In the genomic region with DNA sequence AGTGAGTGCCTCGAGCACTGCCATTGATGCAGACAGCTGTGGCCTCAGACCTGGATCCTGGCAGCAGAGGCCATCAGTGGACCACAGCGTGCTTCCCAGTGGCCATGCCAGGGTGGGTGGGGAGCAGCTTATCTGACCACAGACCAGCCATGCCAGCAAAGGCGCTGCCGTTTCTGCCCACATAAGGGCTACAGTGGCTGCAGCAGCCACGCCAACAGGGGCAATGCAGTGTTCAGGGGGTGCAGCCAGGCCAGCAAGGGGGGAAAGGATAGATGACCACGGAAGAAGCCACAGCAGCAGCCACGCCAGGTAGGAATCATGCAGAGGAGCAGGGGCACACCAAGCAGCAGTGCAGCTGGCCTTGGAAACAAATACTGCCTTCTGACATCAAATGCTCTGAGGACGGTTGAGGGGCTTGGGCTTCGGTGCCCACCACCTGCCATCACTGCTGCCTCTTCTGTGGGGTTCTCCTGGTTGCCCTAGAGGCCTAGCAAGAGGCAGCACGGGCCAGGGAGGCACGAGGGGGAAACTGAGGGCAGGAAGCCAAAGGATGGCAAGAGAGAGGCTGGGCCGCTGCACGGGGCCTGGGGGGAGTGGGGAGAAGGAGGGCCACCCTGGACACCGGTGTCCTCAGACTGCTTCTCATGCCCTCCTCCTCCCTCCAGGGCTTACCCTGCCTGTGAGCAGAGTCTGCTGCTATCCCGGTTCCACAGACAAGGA, we compare ENCODE assay signal across 23 cellular contexts.
DNase-seq lines count a peak whose midpoint lies in the region; ATAC-seq and TF ChIP-seq lines count a peak whose summit lies in the region.
"Had no signal": no experiment of that assay in that cellular context is flagged by ENCODE, and none has a peak within 500 bp of the region (broad histone marks: within the 10 kb centered on the region; RNA-seq: fewer than 3 reads in every experiment).

No MANE protein-coding gene starts in this region.

- no peak overlapping the region for H3K4me2 ChIP-seq in GM23338
- H3K4me2 ChIP-seq: hepatocyte had no signal

- no peaks in the 10 kb centered on the region for H4K20me1 ChIP-seq in GM23338 (replicated peaks; ENCODE audit: insufficient read depth)

- no peaks in the 10 kb centered on the region for H3K9me2 ChIP-seq in GM23338 (ENCODE audit: insufficient read depth)

- H3K36me3 ChIP-seq in GM23338 (ENCODE audit: insufficient read depth): no peaks in the 10 kb centered on the region
- H3K36me3 ChIP-seq: stomach, upper lobe of right lung had no signal

- H3K79me2 ChIP-seq in GM23338 (replicated peaks; ENCODE audit: insufficient read depth): no peaks in the 10 kb centered on the region
- H3K79me2 ChIP-seq: hepatocyte had no signal

- no peak for ATAC-seq in natural killer cell treated with Interleukin-12 subunit alpha and Interleukin-12 subunit beta and Interleukin-15 and Interleukin-18, amount 100 ng/mL, for 72 hours
- ATAC-seq in HG03196 (IDR thresholded peaks at IDR 0.05; ENCODE audit: unreplicated experiment) (no peak), GM23338 (no peak)
- ATAC-seq: upper lobe of right lung had no signal

- H3K36me3 Mint-ChIP-seq in T-helper 1 cell treated with Interleukin-12 subunit alpha and Interleukin-12 subunit beta and Interleukin-4 antibody, amounts not matched to agents 30 μg/mL and 1 μg/mL, for 36 hours (ENCODE audit: low read depth): no peaks in the 10 kb centered on the region
- H3K36me3 Mint-ChIP-seq in IgD-negative memory B cell (no peaks in the 10 kb centered on the region), GM23338 (ENCODE audit: low read depth) (peaks cover 3% of the 10 kb centered on the region; the same call in 2 of the 3 replicates)
- peaks cover 4% of the 10 kb centered on the region for H3K36me3 Mint-ChIP-seq in activated naive CD8-positive, alpha-beta T cell treated with anti-CD3 and anti-CD28 coated beads for 36 hours
- no peaks in the 10 kb centered on the region for H3K36me3 Mint-ChIP-seq in natural killer cell treated with Interleukin-12 subunit alpha and Interleukin-12 subunit beta and Interleukin-15 and Interleukin-18, amount 100 ng/mL, for 72 hours

- no peaks in the 10 kb centered on the region for H3F3A ChIP-seq in GM23338 (replicated peaks; ENCODE audit: low read depth)

- peaks cover 10% of the 10 kb centered on the region for H3K4me1 ChIP-seq in GM23338 (ENCODE audit: insufficient read depth)

- no peaks in the 10 kb centered on the region for H3K9me3 Mint-ChIP-seq in T-helper 1 cell treated with Interleukin-12 subunit alpha and Interleukin-12 subunit beta and Interleukin-4 antibody, amounts not matched to agents 30 μg/mL and 1 μg/mL, for 36 hours
- H3K9me3 Mint-ChIP-seq in IgD-negative memory B cell: no peaks in the 10 kb centered on the region
- peaks cover 6% of the 10 kb centered on the region for H3K9me3 Mint-ChIP-seq in activated naive CD8-positive, alpha-beta T cell treated with anti-CD3 and anti-CD28 coated beads for 36 hours
- H3K9me3 Mint-ChIP-seq in natural killer cell treated with Interleukin-12 subunit alpha and Interleukin-12 subunit beta and Interleukin-15 and Interleukin-18, amount 100 ng/mL, for 72 hours: no peaks in the 10 kb centered on the region
- H3K9me3 Mint-ChIP-seq in GM23338: no peaks in the 10 kb centered on the region; the same call in 1 of the 3 replicates
- H3K9me3 Mint-ChIP-seq: endodermal cell had no signal

- no peaks in the 10 kb centered on the region for H3K27me3 Mint-ChIP-seq in T-helper 1 cell treated with Interleukin-12 subunit alpha and Interleukin-12 subunit beta and Interleukin-4 antibody, amounts not matched to agents 30 μg/mL and 1 μg/mL, for 36 hours (ENCODE audit: low read depth)
- H3K27me3 Mint-ChIP-seq in IgD-negative memory B cell (no peaks in the 10 kb centered on the region), GM23338 (ENCODE audit: insufficient read depth, low read depth, poor library complexity) (peaks cover 8% of the 10 kb centered on the region)
- no peaks in the 10 kb centered on the region for H3K27me3 Mint-ChIP-seq in activated naive CD8-positive, alpha-beta T cell treated with anti-CD3 and anti-CD28 coated beads for 36 hours
- no peaks in the 10 kb centered on the region for H3K27me3 Mint-ChIP-seq in natural killer cell treated with Interleukin-12 subunit alpha and Interleukin-12 subunit beta and Interleukin-15 and Interleukin-18, amount 100 ng/mL, for 72 hours

- H3K4me3 Mint-ChIP-seq in T-helper 1 cell treated with Interleukin-12 subunit alpha and Interleukin-12 subunit beta and Interleukin-4 antibody, amounts not matched to agents 30 μg/mL and 1 μg/mL, for 36 hours: no peak overlapping the region
- H3K4me3 Mint-ChIP-seq in IgD-negative memory B cell (no peak overlapping the region), GM23338 (no peak overlapping the region)
- H3K4me3 Mint-ChIP-seq in activated naive CD8-positive, alpha-beta T cell treated with anti-CD3 and anti-CD28 coated beads for 36 hours: peak overlapping the region; percentile 37
- peak overlapping the region; percentile 45 for H3K4me3 Mint-ChIP-seq in natural killer cell treated with Interleukin-12 subunit alpha and Interleukin-12 subunit beta and Interleukin-15 and Interleukin-18, amount 100 ng/mL, for 72 hours
- H3K4me3 Mint-ChIP-seq: endodermal cell, H9 had no signal

- peaks cover 89% of the 10 kb centered on the region for H3K4me1 Mint-ChIP-seq in T-helper 1 cell treated with Interleukin-12 subunit alpha and Interleukin-12 subunit beta and Interleukin-4 antibody, amounts not matched to agents 30 μg/mL and 1 μg/mL, for 36 hours (ENCODE audit: low read depth)
- H3K4me1 Mint-ChIP-seq in IgD-negative memory B cell (peaks cover 36 to 49% (median 40%) of the 10 kb centered on the region in 3 donors), GM23338 (peaks cover 25% of the 10 kb centered on the region)
- peaks cover 88% of the 10 kb centered on the region for H3K4me1 Mint-ChIP-seq in activated naive CD8-positive, alpha-beta T cell treated with anti-CD3 and anti-CD28 coated beads for 36 hours
- H3K4me1 Mint-ChIP-seq in natural killer cell treated with Interleukin-12 subunit alpha and Interleukin-12 subunit beta and Interleukin-15 and Interleukin-18, amount 100 ng/mL, for 72 hours (ENCODE audit: low read depth in 2 of 2): peaks cover 64 to 82% of the 10 kb centered on the region in 2 donors

- DNase-seq in T-helper 1 cell (no peak), GM23338 (ENCODE audit: low spot score) (no peak), AG08395 (ENCODE audit: low spot score) (no peak)
- DNase-seq in activated naive CD8-positive, alpha-beta T cell treated with anti-CD3 and anti-CD28 coated beads for 36 hours: no peak
- no peak for DNase-seq in natural killer cell treated with Interleukin-12 subunit alpha and Interleukin-12 subunit beta and Interleukin-15 and Interleukin-18, amount 100 ng/mL, for 72 hours (ENCODE audit: low spot score)
- DNase-seq: activated CD4-positive, CD25-positive, alpha-beta regulatory T cell; amygdala; C1 segment of cervical spinal cord; caudate nucleus; DMS79; endodermal cell; H9; mesendoderm; NCI-H146; NCI-H2227 treated with DMSO at 0.1 percent for 48 hours; stimulated activated CD4-positive, alpha-beta T cell treated with anti-CD3 and anti-CD28 coated beads, Interleukin-15, amount 100 ng/mL, for 24 hours; stomach; upper lobe of right lung had no signal

- no peak overlapping the region for H3K27ac ChIP-seq in GM23338 (ENCODE audit: low read depth)
- H3K27ac ChIP-seq: 22Rv1, hepatocyte, upper lobe of right lung had no signal

- no peak for TF ChIP-seq CTCF in GM23338 (conservative IDR thresholded peaks at IDR 0.05; ENCODE audit: low read depth in 2 of 2)

- no peak overlapping the region for H3K4me3 ChIP-seq in GM23338
- H3K4me3 ChIP-seq: hepatocyte, stomach, upper lobe of right lung had no signal

- H3K27me3 ChIP-seq in GM23338 (ENCODE audit: insufficient read depth): no peaks in the 10 kb centered on the region
- H3K27me3 ChIP-seq: hepatocyte had no signal

- H2AFZ ChIP-seq in GM23338: no peak overlapping the region
- H2AFZ ChIP-seq: hepatocyte had no signal

- H3K27ac Mint-ChIP-seq in T-helper 1 cell treated with Interleukin-12 subunit alpha and Interleukin-12 subunit beta and Interleukin-4 antibody, amounts not matched to agents 30 μg/mL and 1 μg/mL, for 36 hours: peak overlapping the region; percentile 2
- H3K27ac Mint-ChIP-seq in IgD-negative memory B cell (peak overlapping the region in 2 of 3 donors; percentile 63 to 97), GM23338 (no peak overlapping the region)
- H3K27ac Mint-ChIP-seq in activated naive CD8-positive, alpha-beta T cell treated with anti-CD3 and anti-CD28 coated beads for 36 hours: peak overlapping the region; percentile 90
- peak overlapping the region; percentile 98 to 99 for H3K27ac Mint-ChIP-seq in natural killer cell treated with Interleukin-12 subunit alpha and Interleukin-12 subunit beta and Interleukin-15 and Interleukin-18, amount 100 ng/mL, for 72 hours
- H3K27ac Mint-ChIP-seq: endodermal cell had no signal

TF ChIP-seq in GM23338, 12 proteins besides CTCF, POLR2A, EP300 and RAD21:
- no peak for TF ChIP-seq POLR2AphosphoS5 (IDR thresholded peaks at IDR 0.05; ENCODE audit: low read depth)
- TF ChIP-seq JUNB (IDR thresholded peaks at IDR 0.05; ENCODE audit: unreplicated experiment): no peak
- TF ChIP-seq NANOG (IDR thresholded peaks at IDR 0.05; ENCODE audit: borderline replicate concordance): no peak
- TF ChIP-seq ZNF114 (CRISPR knock-in tag; IDR thresholded peaks at IDR 0.05): no peak

Comparison
In these comparisons a context has a peak if more than half of its experiments do, and no peak if none do; other contexts are left out.
1. H3K4me3 Mint-ChIP-seq: peak in activated naive CD8-positive, alpha-beta T cell treated with anti-CD3 and anti-CD28 coated beads for 36 hours (single experiment) and natural killer cell treated with Interleukin-12 subunit alpha and Interleukin-12 subunit beta and Interleukin-15 and Interleukin-18, amount 100 ng/mL, for 72 hours (single experiment); none in T-helper 1 cell treated with Interleukin-12 subunit alpha and Interleukin-12 subunit beta and Interleukin-4 antibody, amounts not matched to agents 30 μg/mL and 1 μg/mL, for 36 hours (single experiment), IgD-negative memory B cell (0 of 4) and GM23338 (single experiment).